19 cellular contexts compared by ENCODE assay signal in the genomic region with DNA sequence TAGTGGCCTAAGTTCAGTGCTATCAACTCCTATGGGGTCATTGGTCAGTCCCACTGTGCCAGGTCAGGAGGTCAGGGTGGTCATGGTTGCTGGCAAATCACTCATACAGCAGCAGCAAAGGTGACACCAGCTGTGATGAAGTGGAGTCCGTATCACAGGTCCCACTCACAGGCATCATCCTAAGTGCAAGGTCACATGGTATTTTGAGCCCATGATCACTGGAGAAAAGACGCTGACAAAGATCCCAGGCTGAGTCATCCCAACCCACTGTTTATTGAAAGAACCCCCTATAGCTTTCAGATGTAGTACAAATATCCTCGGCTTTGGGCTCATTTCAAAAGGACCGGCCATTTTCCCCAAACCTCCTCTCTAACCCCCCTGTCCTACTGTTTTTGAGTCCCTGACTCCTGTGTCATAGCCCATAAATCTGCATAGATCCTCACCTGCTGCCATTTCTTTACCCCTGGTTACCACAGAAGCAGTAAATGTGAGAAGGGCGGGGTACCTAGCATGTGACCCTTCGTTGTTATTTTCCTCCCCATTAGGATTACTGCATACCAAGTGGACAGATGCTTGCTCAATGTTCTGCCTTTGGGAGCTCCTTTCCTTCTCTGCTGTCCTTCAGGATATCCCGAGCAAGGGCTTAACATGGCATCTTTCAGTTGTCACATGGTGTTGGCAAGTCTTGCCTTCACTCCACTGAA.
DNase-seq lines count a peak whose midpoint lies in the region; ATAC-seq and TF ChIP-seq lines count a peak whose summit lies in the region.
"Had no signal": no experiment of that assay in that cellular context is flagged by ENCODE, and none has a peak within 500 bp of the region (broad histone marks: within the 10 kb centered on the region; RNA-seq: fewer than 3 reads in every experiment).

No MANE protein-coding gene starts in this region.

- H3K27ac Mint-ChIP-seq in mesothelial cell of epicardium: peak overlapping the region; percentile 47
- H3K27ac Mint-ChIP-seq: activated CD4-positive, alpha-beta memory T cell treated with anti-CD3 and anti-CD28 coated beads, Interleukin-2, amount 10 ng/mL, durations not matched to agents 7 days and 5 days; activated naive CD8-positive, alpha-beta T cell; IgD-negative memory B cell had no signal

- ATAC-seq in Right ventricle myocardium superior (ENCODE audit: poor library complexity) (no peak), GM19397 (IDR thresholded peaks at IDR 0.05; ENCODE audit: unreplicated experiment) (no peak)
- ATAC-seq in activated CD4-positive, CD25-positive, alpha-beta regulatory T cell treated with anti-CD3 and anti-CD28 coated beads, Interleukin-2, amount 50 U/mL, for 24 hours: no peak
- ATAC-seq: esophagus mucosa, heart right ventricle had no signal

- DNase-seq in left ventricle myocardium inferior (no peak), Right ventricle myocardium superior (no peak), brain microvascular endothelial cell (peak; percentile 83), mesothelial cell of epicardium (ENCODE audit: low spot score in 2 of 2, unreplicated experiment in 2 of 2) (no peak), vagina (ENCODE audit: extremely low spot score in 2 of 2) (no peak), T-helper 9 cell (no peak)
- DNase-seq: activated CD4-positive, alpha-beta memory T cell treated with anti-CD3 and anti-CD28 coated beads, Interleukin-2, amount 10 ng/mL, durations not matched to agents 7 days and 5 days; activated T-cell treated with anti-CD3 and anti-CD28 coated beads, Interleukin-2, amount 50 U/mL, for 48 hours; caudate nucleus; DMS 273 treated with DMSO at 0.1 percent for 48 hours; heart right ventricle; islet precursor cell; NCI-H187 treated with DMSO at 0.1 percent for 48 hours; thyroid gland had no signal

- peaks cover 12% of the 10 kb centered on the region for H3K36me3 Mint-ChIP-seq in mesothelial cell of epicardium
- H3K36me3 Mint-ChIP-seq: IgD-negative memory B cell had no signal

- intact Hi-C loops in left ventricle myocardium inferior (cut with micrococcal nuclease): no loop called here
- intact Hi-C loops in Right ventricle myocardium superior (cut with DNase I): no loop called here
- intact Hi-C loops in vagina (cut with DNase I): no loop called here

- H3K36me3 ChIP-seq in left ventricle myocardium inferior (no peaks in the 10 kb centered on the region), brain microvascular endothelial cell (replicated peaks) (no peaks in the 10 kb centered on the region), vagina (no peaks in the 10 kb centered on the region)
- H3K36me3 ChIP-seq: heart right ventricle, thyroid gland had no signal

- H3K4me3 Mint-ChIP-seq in mesothelial cell of epicardium: no peak overlapping the region
- H3K4me3 Mint-ChIP-seq: activated CD4-positive, alpha-beta memory T cell treated with anti-CD3 and anti-CD28 coated beads, Interleukin-2, amount 10 ng/mL, durations not matched to agents 7 days and 5 days; activated naive CD8-positive, alpha-beta T cell; IgD-negative memory B cell had no signal

- H3K9me3 Mint-ChIP-seq in mesothelial cell of epicardium: peaks cover 34% of the 10 kb centered on the region

- peaks cover 7% of the 10 kb centered on the region for H3K4me1 Mint-ChIP-seq in mesothelial cell of epicardium
- H3K4me1 Mint-ChIP-seq: activated CD4-positive, alpha-beta memory T cell treated with anti-CD3 and anti-CD28 coated beads, Interleukin-2, amount 10 ng/mL, durations not matched to agents 7 days and 5 days; IgD-negative memory B cell had no signal

- no peaks in the 10 kb centered on the region for H3K27me3 Mint-ChIP-seq in mesothelial cell of epicardium (ENCODE audit: low read depth)

- H3K9me3 ChIP-seq in left ventricle myocardium inferior (replicated peaks) (peaks cover 14% of the 10 kb centered on the region), vagina (no peaks in the 10 kb centered on the region)
- H3K9me3 ChIP-seq: thyroid gland had no signal

- H3K27ac ChIP-seq in left ventricle myocardium inferior (replicated peaks) (peak overlapping the region; percentile 24), brain microvascular endothelial cell (peak overlapping the region; percentile 46), vagina (peak overlapping the region; percentile 29)

- no peak for TF ChIP-seq CTCF in left ventricle myocardium inferior (IDR thresholded peaks at IDR 0.05; ENCODE audit: borderline replicate concordance)
- no peak for TF ChIP-seq CTCF in brain microvascular endothelial cell (IDR thresholded peaks at IDR 0.05; ENCODE audit: low read depth, low read length, missing control alignments)
- no peak for TF ChIP-seq CTCF in mesothelial cell of epicardium (IDR thresholded peaks at IDR 0.05; ENCODE audit: unreplicated experiment)
- no peak for TF ChIP-seq CTCF in vagina (IDR thresholded peaks at IDR 0.05)

- no peak for TF ChIP-seq POLR2A in vagina (IDR thresholded peaks at IDR 0.05)

- in situ Hi-C loops in brain microvascular endothelial cell (cut with HindIII; ENCODE audit: low pct_ligation_motif_present, low sequenced_read_pairs): no loop called here

- H3K27me3 ChIP-seq in left ventricle myocardium inferior (ENCODE audit: low read depth) (no peaks in the 10 kb centered on the region), brain microvascular endothelial cell (replicated peaks) (no peaks in the 10 kb centered on the region), vagina (no peaks in the 10 kb centered on the region)
- H3K27me3 ChIP-seq: heart right ventricle, thyroid gland had no signal

- peaks cover 29% of the 10 kb centered on the region for H3K4me1 ChIP-seq in left ventricle myocardium inferior
- H3K4me1 ChIP-seq in vagina: no peaks in the 10 kb centered on the region

- H3K4me3 ChIP-seq in left ventricle myocardium inferior (no peak overlapping the region), brain microvascular endothelial cell (ENCODE audit: low read depth, low read length) (no peak overlapping the region), vagina (no peak overlapping the region)
- H3K4me3 ChIP-seq: heart right ventricle, thyroid gland had no signal
